In the genomic region with DNA sequence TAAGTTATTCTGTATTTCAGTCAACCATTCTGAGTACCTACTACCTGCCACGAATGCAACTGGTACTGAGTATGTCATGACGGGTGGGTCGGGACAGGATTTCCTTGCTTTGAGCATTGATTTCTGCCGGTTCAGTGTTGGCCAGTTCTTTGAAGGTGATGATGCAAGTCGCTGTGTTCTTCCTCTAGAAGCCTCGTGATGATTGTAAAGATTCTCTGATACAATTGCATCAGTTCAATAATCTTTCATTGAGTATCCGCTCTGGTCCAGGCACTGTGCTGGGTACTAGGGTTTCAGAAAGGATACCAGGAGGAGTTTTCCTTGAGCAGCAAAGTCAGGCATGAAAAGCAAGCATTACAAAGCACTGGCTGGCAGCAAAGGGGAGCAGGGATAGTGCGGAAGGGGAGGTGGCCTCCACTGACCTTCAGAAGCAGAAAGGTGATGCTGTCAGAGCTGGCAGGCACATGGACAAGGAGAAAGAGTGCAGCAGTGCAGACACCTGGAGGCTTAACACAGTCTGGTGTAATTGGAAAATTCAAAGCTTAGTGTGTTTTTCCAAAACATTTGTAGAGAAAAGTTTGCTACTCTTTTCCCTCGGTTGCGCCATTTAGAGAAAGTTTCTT, we compare ENCODE assay signal across 1 cellular context.
TF ChIP-seq lines count a peak whose summit lies in the region.

No MANE protein-coding gene starts in this region.

TF ChIP-seq in K562, 482 proteins besides CTCF, POLR2A, EP300 and RAD21 (continued from another document):
- TF ChIP-seq CEBPG (CRISPR knock-in tag; IDR thresholded peaks at IDR 0.05) (no peak), CEBPG (tag; conservative IDR thresholded peaks at IDR 0.05 in 1 of 2, IDR thresholded peaks at IDR 0.05 in 1 of 2) (0 out of 4 replicates have a peak, but pooled peaks of 1 of the 2 experiments have one; percentile 14)
